ENCODE assay signal across 18 cellular contexts in the genomic region with DNA sequence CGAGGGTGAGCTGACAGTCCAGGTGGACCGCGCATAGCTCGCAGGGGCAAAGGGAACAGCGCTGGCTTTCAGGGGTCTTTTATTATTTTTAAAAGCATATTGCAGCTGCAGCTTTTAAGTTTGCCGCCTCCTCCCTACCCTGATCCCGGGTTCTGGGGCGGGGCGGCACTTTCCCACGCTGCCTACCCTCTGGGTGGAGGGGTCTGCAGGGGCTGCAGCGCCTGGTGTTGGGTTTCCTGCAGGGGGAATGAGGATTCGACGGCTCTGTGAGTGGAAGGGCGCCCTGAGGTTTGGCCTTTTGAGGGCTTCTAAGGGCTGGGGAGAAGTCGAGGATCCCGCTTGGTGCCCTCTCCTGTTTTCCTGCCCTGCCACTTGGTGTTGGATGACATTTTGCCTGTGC.
DNase-seq lines count a peak whose midpoint lies in the region; ATAC-seq, FAIRE-seq and TF ChIP-seq lines count a peak whose summit lies in the region.
"Had no signal": no experiment of that assay in that cellular context is flagged by ENCODE, and none has a peak within 500 bp of the region (broad histone marks: within the 10 kb centered on the region; RNA-seq: fewer than 3 reads in every experiment).

No MANE protein-coding gene starts in this region.

- 28% methylated on average over 16 of the region's 16 CpGs for WGBS in right cardiac atrium

- H3K4me3 Mint-ChIP-seq in astrocyte (ENCODE audit: unreplicated experiment), result no peak overlapping the region

- peak overlapping the region; percentile 84 for H3K4me2 ChIP-seq in astrocyte (ENCODE audit: low read length)

- H3K27ac ChIP-seq in left ventricle myocardium inferior (replicated peaks), result no peak overlapping the region
- no peak overlapping the region for H3K27ac ChIP-seq in right cardiac atrium (ENCODE audit: low read length)
- no peak overlapping the region for H3K27ac ChIP-seq in astrocyte (ENCODE audit: low read depth, low read length)
- no peak overlapping the region for H3K27ac ChIP-seq in effector memory CD4-positive, alpha-beta T cell (ENCODE audit: insufficient read depth, low read length, poor library complexity, severe bottlenecking)
- no peak overlapping the region for H3K27ac ChIP-seq in SJCRH30
- H3K27ac ChIP-seq: esophagus muscularis mucosa, HL-60, right lobe of liver, tibial nerve had no signal

- no peaks in the 10 kb centered on the region for H3K27me3 ChIP-seq in left ventricle myocardium inferior (ENCODE audit: low read depth)
- H3K27me3 ChIP-seq in right cardiac atrium (ENCODE audit: control insufficient read depth, insufficient read depth), result no peaks in the 10 kb centered on the region
- H3K27me3 ChIP-seq in astrocyte (ENCODE audit: insufficient read depth, low read length), result no peaks in the 10 kb centered on the region
- no peaks in the 10 kb centered on the region for H3K27me3 ChIP-seq in kidney epithelial cell (ENCODE audit: control insufficient read depth, insufficient read depth, low read length)
- no peaks in the 10 kb centered on the region for H3K27me3 ChIP-seq in effector memory CD4-positive, alpha-beta T cell (replicated peaks; ENCODE audit: control insufficient read depth, insufficient read depth, low read length, poor library complexity, severe bottlenecking)
- H3K27me3 ChIP-seq in SJCRH30, result no peaks in the 10 kb centered on the region

- H3K4me1 Mint-ChIP-seq in astrocyte (ENCODE audit: low read depth, unreplicated experiment), result peaks cover 2% of the 10 kb centered on the region

- ATAC-seq in right cardiac atrium, result no peak

- H3K9me3 Mint-ChIP-seq in astrocyte (ENCODE audit: unreplicated experiment), result no peaks in the 10 kb centered on the region

- no peak for DNase-seq in left ventricle myocardium inferior
- DNase-seq in right cardiac atrium, result no peak
- DNase-seq in astrocyte (ENCODE audit: low read depth), result no peak
- no peak for DNase-seq in kidney epithelial cell (ENCODE audit: low read depth)
- DNase-seq in stimulated activated CD4-positive, alpha-beta T cell treated with anti-CD3 and anti-CD28 coated beads, Interleukin-4, amount 100 ng/mL, for 24 hours, result no peak
- DNase-seq in effector memory CD4-positive, alpha-beta T cell, result no peak
- DNase-seq in globus pallidus (ENCODE audit: low spot score), result no peak
- DNase-seq in SJCRH30, result no peak
- DNase-seq: activated CD8-positive, alpha-beta memory T cell treated with anti-CD3 and anti-CD28 coated beads, Interleukin-2, amount 10 ng/mL, durations not matched to agents 7 days and 5 days; cortex of kidney; GDM1; Karpas-422; NCI-H1417; right lobe of liver; stimulated activated CD8-positive, alpha-beta memory T cell treated with anti-CD3 and anti-CD28 coated beads, Interleukin-4, amount 100 ng/mL, for 48 hours had no signal

- FAIRE-seq in astrocyte (lab: Jason Lieb, UNC), result no peak

- H3K9me3 ChIP-seq in left ventricle myocardium inferior (replicated peaks), result no peaks in the 10 kb centered on the region
- H3K9me3 ChIP-seq in right cardiac atrium (ENCODE audit: control insufficient read depth, low read length), result no peaks in the 10 kb centered on the region
- no peaks in the 10 kb centered on the region for H3K9me3 ChIP-seq in astrocyte (ENCODE audit: insufficient read depth, low read depth, low read length)
- no peaks in the 10 kb centered on the region for H3K9me3 ChIP-seq in effector memory CD4-positive, alpha-beta T cell (ENCODE audit: control insufficient read depth, low read length)
- no peaks in the 10 kb centered on the region for H3K9me3 ChIP-seq in SJCRH30 (replicated peaks)
- H3K9me3 ChIP-seq: esophagus muscularis mucosa, right lobe of liver, tibial nerve had no signal

- H3K4me3 ChIP-seq in left ventricle myocardium inferior, result peak overlapping the region; percentile 56
- H3K4me3 ChIP-seq in right cardiac atrium (ENCODE audit: low read length), result no peak overlapping the region
- H3K4me3 ChIP-seq in astrocyte (ENCODE audit: insufficient read depth, low read depth, low read length), result no peak overlapping the region
- H3K4me3 ChIP-seq in kidney epithelial cell (ENCODE audit: low read depth, low read length), result peak overlapping the region; percentile 4
- H3K4me3 ChIP-seq in effector memory CD4-positive, alpha-beta T cell (ENCODE audit: insufficient read depth, low read depth, low read length, poor library complexity, severe bottlenecking), result no peak overlapping the region
- H3K4me3 ChIP-seq in SJCRH30, result no peak overlapping the region
- H3K4me3 ChIP-seq: right lobe of liver had no signal

- H3K4me1 ChIP-seq in left ventricle myocardium inferior (peaks cover 22% of the 10 kb centered on the region), right cardiac atrium (ENCODE audit: control insufficient read depth, insufficient read depth, low read length) (no peaks in the 10 kb centered on the region), astrocyte (ENCODE audit: insufficient read depth, low read length) (peaks cover 3% of the 10 kb centered on the region), SJCRH30 (no peaks in the 10 kb centered on the region)
- peaks cover 5% of the 10 kb centered on the region for H3K4me1 ChIP-seq in effector memory CD4-positive, alpha-beta T cell (ENCODE audit: control insufficient read depth, insufficient read depth, low read length, poor library complexity, severe bottlenecking)
- H3K4me1 ChIP-seq: right lobe of liver had no signal

- peaks cover 30% of the 10 kb centered on the region for H4K20me1 ChIP-seq in astrocyte (ENCODE audit: insufficient read depth, low read length)

- no peak overlapping the region for H3K9ac ChIP-seq in astrocyte (ENCODE audit: low read length)

- H3K27me3 Mint-ChIP-seq in astrocyte (ENCODE audit: low read depth, unreplicated experiment), result peaks cover 15% of the 10 kb centered on the region

- no peaks in the 10 kb centered on the region for H3K36me3 Mint-ChIP-seq in astrocyte (ENCODE audit: low read depth, unreplicated experiment)

- H2AFZ ChIP-seq in astrocyte (ENCODE audit: low read depth, low read length), result no peak overlapping the region

- no peak for TF ChIP-seq CTCF in left ventricle myocardium inferior (IDR thresholded peaks at IDR 0.05; ENCODE audit: borderline replicate concordance)
- TF ChIP-seq CTCF in astrocyte (IDR thresholded peaks at IDR 0.05; ENCODE audit: insufficient read depth, low read depth, low read length), result no peak
- no peak for TF ChIP-seq CTCF in kidney epithelial cell (IDR thresholded peaks at IDR 0.05; ENCODE audit: insufficient read depth, low read length, poor library complexity, severe bottlenecking)

- intact Hi-C loops in left ventricle myocardium inferior (cut with micrococcal nuclease), result no loop called here
- intact Hi-C loops in right cardiac atrium (cut with DNase I), result no loop called here

- H3K36me3 ChIP-seq in left ventricle myocardium inferior, result no peaks in the 10 kb centered on the region
- H3K36me3 ChIP-seq in astrocyte (ENCODE audit: insufficient read depth, low read length), result no peaks in the 10 kb centered on the region
- H3K36me3 ChIP-seq in kidney epithelial cell (ENCODE audit: control insufficient read depth, insufficient read depth, low read length), result no peaks in the 10 kb centered on the region
- H3K36me3 ChIP-seq in effector memory CD4-positive, alpha-beta T cell (ENCODE audit: control insufficient read depth, insufficient read depth, low read length), result no peaks in the 10 kb centered on the region
- no peaks in the 10 kb centered on the region for H3K36me3 ChIP-seq in SJCRH30
- H3K36me3 ChIP-seq: esophagus muscularis mucosa, right lobe of liver, tibial nerve had no signal

- H3K27ac Mint-ChIP-seq in astrocyte (ENCODE audit: unreplicated experiment), result no peak overlapping the region
- H3K27ac Mint-ChIP-seq: activated CD8-positive, alpha-beta memory T cell treated with anti-CD3 and anti-CD28 coated beads, Interleukin-2, amount 10 ng/mL, durations not matched to agents 7 days and 5 days had no signal

- H3K79me2 ChIP-seq in astrocyte (ENCODE audit: insufficient read depth, low read length), result peaks cover 4% of the 10 kb centered on the region

Comparison
In these comparisons a context has a peak if more than half of its experiments do, and no peak if none do; other contexts are left out.
1. H3K4me3 ChIP-seq: peak in left ventricle myocardium inferior (single experiment) and kidney epithelial cell (single experiment); none in right cardiac atrium (single experiment), astrocyte (single experiment), effector memory CD4-positive, alpha-beta T cell (single experiment) and SJCRH30 (single experiment).